8 cellular contexts compared by ENCODE assay signal in the genomic region with DNA sequence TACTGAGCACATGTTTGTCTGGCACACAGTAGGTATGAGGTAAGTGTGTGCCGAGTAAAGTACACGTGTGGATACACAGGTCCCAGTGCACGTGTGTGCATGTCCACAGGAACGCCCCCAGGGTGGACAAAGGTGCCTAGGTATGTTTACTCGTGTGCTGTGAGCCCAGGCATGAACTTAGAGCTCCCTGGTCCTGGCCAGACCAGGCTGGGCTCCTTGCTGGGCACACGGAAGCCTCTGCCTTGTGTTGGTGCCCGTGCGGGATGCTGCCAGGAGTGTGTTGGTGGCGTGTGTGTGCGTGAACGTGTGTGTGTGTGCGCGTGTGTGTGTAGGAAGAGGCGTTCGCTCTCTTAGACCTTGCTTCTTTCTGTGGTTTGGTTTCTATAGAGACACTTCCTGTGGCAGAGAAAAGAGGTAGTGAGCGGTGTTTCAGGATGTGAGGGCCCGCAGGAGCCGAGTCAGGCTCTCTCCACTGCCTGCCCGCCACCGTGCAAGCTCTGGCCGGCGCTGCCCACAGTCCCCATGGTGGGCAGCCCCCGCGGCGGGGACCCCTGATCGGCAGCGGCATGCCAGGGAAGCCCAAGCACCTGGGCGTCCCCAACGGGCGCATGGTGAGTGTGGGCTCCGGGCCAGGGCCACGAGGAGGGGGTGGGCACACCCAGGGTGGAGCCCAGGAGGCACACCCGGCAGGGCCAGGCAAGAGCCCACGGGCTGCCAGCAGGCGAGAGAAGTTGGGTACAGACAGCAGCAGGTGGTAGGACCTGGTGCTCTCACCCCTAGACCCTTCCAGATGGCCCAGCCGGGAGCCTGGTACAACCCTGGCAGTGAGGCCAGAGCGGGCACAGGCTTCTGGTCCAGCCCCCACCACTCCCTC. TPM values are rescaled to one million over a fixed set of nuclear protein-coding genes. Genes with fewer than 3 reads are reported as not detected.
DNase-seq lines count a peak whose midpoint lies in the region; ATAC-seq and TF ChIP-seq lines count a peak whose summit lies in the region.

A gene with protein sequence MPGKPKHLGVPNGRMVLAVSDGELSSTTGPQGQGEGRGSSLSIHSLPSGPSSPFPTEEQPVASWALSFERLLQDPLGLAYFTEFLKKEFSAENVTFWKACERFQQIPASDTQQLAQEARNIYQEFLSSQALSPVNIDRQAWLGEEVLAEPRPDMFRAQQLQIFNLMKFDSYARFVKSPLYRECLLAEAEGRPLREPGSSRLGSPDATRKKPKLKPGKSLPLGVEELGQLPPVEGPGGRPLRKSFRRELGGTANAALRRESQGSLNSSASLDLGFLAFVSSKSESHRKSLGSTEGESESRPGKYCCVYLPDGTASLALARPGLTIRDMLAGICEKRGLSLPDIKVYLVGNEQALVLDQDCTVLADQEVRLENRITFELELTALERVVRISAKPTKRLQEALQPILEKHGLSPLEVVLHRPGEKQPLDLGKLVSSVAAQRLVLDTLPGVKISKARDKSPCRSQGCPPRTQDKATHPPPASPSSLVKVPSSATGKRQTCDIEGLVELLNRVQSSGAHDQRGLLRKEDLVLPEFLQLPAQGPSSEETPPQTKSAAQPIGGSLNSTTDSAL (plus strand): TSS at position 466 of the 874 bp plus-strand sequence. CDS start 101 bp downstream, at position 567.

- H3K4me2 ChIP-seq in BLaER1, result peak within 1 kb of the TSS; percentile 99

- H3K27ac ChIP-seq in BLaER1, result peak within 1 kb of the TSS; percentile 88

- H3K4me3 ChIP-seq in BLaER1, result peak within 1 kb of the TSS; percentile 73
- H3K4me3 ChIP-seq in fibroblast of villous mesenchyme (ENCODE audit: low read depth, low read length), result no peak within 1 kb of the TSS

- ATAC-seq in GM19043 (IDR thresholded peaks at IDR 0.05; ENCODE audit: low read depth, unreplicated experiment) (peak; percentile 93), HG03159 (IDR thresholded peaks at IDR 0.05; ENCODE audit: unreplicated experiment) (peak; percentile 85)

- no peaks in the 10 kb centered on the region for H3K36me3 ChIP-seq in BLaER1

- DNase-seq in OCI-M1 (lab: John Stamatoyannopoulos, UW) (peak; percentile 87), fibroblast of villous mesenchyme (ENCODE audit: low read depth) (peak; percentile 24), renal cortical epithelial cell (ENCODE audit: low read depth) (no peak), NCI-H128 (lab: John Stamatoyannopoulos, UW; ENCODE audit: unreplicated experiment) (no peak)
- peak; percentile 71 for DNase-seq in activated T-cell treated with anti-CD3 and anti-CD28 coated beads, Interleukin-2, amount 50 U/mL, for 1 hour

- no peaks in the 10 kb centered on the region for H4K20me1 ChIP-seq in BLaER1

- peak within 1 kb of the TSS; percentile 82 for H3K9ac ChIP-seq in BLaER1

- no peak for TF ChIP-seq CTCF in fibroblast of villous mesenchyme (IDR thresholded peaks at IDR 0.05; ENCODE audit: insufficient read depth, low read depth, low read length)

- H3K9me3 ChIP-seq in BLaER1, result no peaks in the 10 kb centered on the region

- H3K4me1 ChIP-seq in BLaER1, result peaks cover 77% of the 10 kb centered on the region

- H3K27me3 ChIP-seq in BLaER1, result no peaks in the 10 kb centered on the region

RNA-seq across cellular contexts. Expression of the gene that starts here (rescaled TPM):
- total RNA-seq in fibroblast of villous mesenchyme (3.5 TPM in 2 replicates), renal cortical epithelial cell (11.1 and 30.2 TPM in 2 replicates)

Comparison
In these comparisons a context has a peak if more than half of its experiments do, and no peak if none do; other contexts are left out.
1. DNase-seq: peak in OCI-M1 (single experiment), activated T-cell treated with anti-CD3 and anti-CD28 coated beads, Interleukin-2, amount 50 U/mL, for 1 hour (single experiment) and fibroblast of villous mesenchyme (single experiment); none in renal cortical epithelial cell (single experiment) and NCI-H128 (single experiment).